Comparison of ENCODE assay signal across 14 cellular contexts in genomic region chr6:113068569-113068968, GRCh38.
"Had no signal": no experiment of that assay in that cellular context is flagged by ENCODE, and none has a peak within 500 bp of the region (broad histone marks: within the 10 kb centered on the region; RNA-seq: fewer than 3 reads in every experiment).

No MANE protein-coding gene starts in this region.

- H3K36me3 Mint-ChIP-seq: naive thymus-derived CD4-positive, alpha-beta T cell; T-cell had no signal

- H3K27me3 Mint-ChIP-seq: naive thymus-derived CD4-positive, alpha-beta T cell; T-cell had no signal

- H3K4me1 ChIP-seq: lower lobe of right lung, right atrium auricular region, transverse colon, vagina had no signal

- H3K27ac Mint-ChIP-seq: naive thymus-derived CD4-positive, alpha-beta T cell; T-cell had no signal

- ATAC-seq: activated CD4-positive, CD25-positive, alpha-beta regulatory T cell treated with anti-CD3 and anti-CD28 coated beads, Interleukin-2, amount 50 U/mL, for 24 hours; esophagus mucosa; lower lobe of right lung; naive thymus-derived CD4-positive, alpha-beta T cell; stimulated activated naive CD8-positive, alpha-beta T cell treated with anti-CD3 and anti-CD28 coated beads, Interleukin-15, Interleukin-2, amounts not matched to agents 100 U/mL and 50 U/mL, for 24 hours; T-cell had no signal

- H3K9me3 ChIP-seq: lower lobe of right lung, neutrophil, right atrium auricular region, transverse colon, vagina had no signal

- H3K27me3 ChIP-seq: neutrophil, right atrium auricular region, transverse colon, vagina had no signal

- H3K4me3 Mint-ChIP-seq: naive thymus-derived CD4-positive, alpha-beta T cell; T-cell had no signal

- DNase-seq: activated naive CD4-positive, alpha-beta T cell; aorta; lower lobe of right lung; midbrain; naive thymus-derived CD4-positive, alpha-beta T cell; stimulated activated naive CD8-positive, alpha-beta T cell treated with anti-CD3 and anti-CD28 coated beads, Interleukin-15, Interleukin-2, amounts not matched to agents 100 U/mL and 50 U/mL, for 24 hours; T-cell; T1000; transverse colon had no signal

- H3K36me3 ChIP-seq: lower lobe of right lung, neutrophil, right atrium auricular region, transverse colon, vagina had no signal

- H3K4me1 Mint-ChIP-seq: naive thymus-derived CD4-positive, alpha-beta T cell; T-cell had no signal

- H3K4me3 ChIP-seq: lower lobe of right lung, right atrium auricular region, transverse colon, vagina had no signal

- H3K27ac ChIP-seq: lower lobe of right lung, neutrophil, right atrium auricular region, transverse colon, vagina had no signal
